9 cellular contexts compared by ENCODE assay signal in genomic region chr7:103439661-103440060, GRCh38. TPM values are rescaled to one million over a fixed set of nuclear protein-coding genes. Genes with fewer than 3 reads are reported as not detected.
"Had no signal": no experiment of that assay in that cellular context is flagged by ENCODE, and none has a peak within 500 bp of the region (broad histone marks: within the 10 kb centered on the region; RNA-seq: fewer than 3 reads in every experiment).

No MANE protein-coding gene starts in this region.

- DNase-seq: GDM1, GF-D8 had no signal

- ATAC-seq: GM12878 had no signal

- FAIRE-seq: G401.6, GM12878, GM12891, GM12892, GM18507, GM19239 had no signal

- H3K4me3 ChIP-seq: GM12878 had no signal

RNA-seq across cellular contexts. Expression of gene SLC26A5, which starts 6.3 kb away (rescaled TPM):
- total RNA-seq: G401, GM12878 had no signal
